ENCODE assay signal across 8 cellular contexts in genomic region chr1:145962157-145963102, GRCh38. TPM values are rescaled to one million over a fixed set of nuclear protein-coding genes. Genes with fewer than 3 reads are reported as not detected.
DNase-seq lines count a peak whose midpoint lies in the region; TF ChIP-seq lines count a peak whose summit lies in the region.

No MANE protein-coding gene starts in this region.

- H3K27me3 ChIP-seq in Karpas-422 (ENCODE audit: low read length) (no peaks in the 10 kb centered on the region), neuron (ENCODE audit: insufficient read depth, low read length) (no peaks in the 10 kb centered on the region)

- H3K27ac ChIP-seq in Karpas-422 (ENCODE audit: low read length), result peak overlapping the region; percentile 92

- H3K4me1 ChIP-seq in Karpas-422 (ENCODE audit: low read length) (peaks cover 59% of the 10 kb centered on the region), neuron (ENCODE audit: insufficient read depth, low read length) (peaks cover 48% of the 10 kb centered on the region)

- H3K9me3 ChIP-seq in Karpas-422 (ENCODE audit: low read length) (peaks cover 2% of the 10 kb centered on the region), neuron (ENCODE audit: low read length) (peaks cover 2% of the 10 kb centered on the region)

- H3K79me2 ChIP-seq in Karpas-422 (ENCODE audit: low read length), result peaks cover 35% of the 10 kb centered on the region

- no peaks in the 10 kb centered on the region for H3K9me2 ChIP-seq in Karpas-422 (replicated peaks; ENCODE audit: insufficient read depth, low read length)

- H4K20me1 ChIP-seq in Karpas-422 (ENCODE audit: insufficient read depth, low read depth, low read length), result no peaks in the 10 kb centered on the region

- no peak for TF ChIP-seq CTCF in fibroblast of pulmonary artery (IDR thresholded peaks at IDR 0.05; ENCODE audit: low read length, missing control alignments)

- H3K4me3 ChIP-seq in Karpas-422 (ENCODE audit: low read length), result peak overlapping the region; percentile 77
- H3K4me3 ChIP-seq in fibroblast of pulmonary artery (replicated peaks; ENCODE audit: low read depth, low read length), result peak overlapping the region; percentile 68
- H3K4me3 ChIP-seq in neuron (ENCODE audit: low read length), result peak overlapping the region; percentile 92

- H2AFZ ChIP-seq in Karpas-422 (ENCODE audit: low read length), result no peak overlapping the region
- H2AFZ ChIP-seq in neuron (ENCODE audit: low read depth, low read length), result no peak overlapping the region

- DNase-seq in Ammon's horn (ENCODE audit: low spot score) (peak; percentile 82), Karpas-422 (peak; percentile 85), fibroblast of pulmonary artery (ENCODE audit: low read depth) (no peak), NCI-H510A treated with DMSO at 0.1 percent for 48 hours (lab: John Stamatoyannopoulos, UW) (no peak), SW480 (ENCODE audit: low spot score) (no peak), glomerular visceral epithelial cell (ENCODE audit: extremely low spot score) (no peak)
- DNase-seq in activated T-cell treated with anti-CD3 and anti-CD28 coated beads, Interleukin-2, amount 50 U/mL, for 1 hour, result peak; percentile 50

- H3K9ac ChIP-seq in Karpas-422 (ENCODE audit: low read length), result peak overlapping the region; percentile 92

- H3K4me2 ChIP-seq in Karpas-422 (ENCODE audit: low read depth, low read length, poor library complexity, severe bottlenecking), result peak overlapping the region; percentile 94

- H3K36me3 ChIP-seq in Karpas-422 (ENCODE audit: insufficient read depth, low read length), result peaks cover 2% of the 10 kb centered on the region
- no peaks in the 10 kb centered on the region for H3K36me3 ChIP-seq in neuron (ENCODE audit: insufficient read depth, low read length)

RNA-seq across cellular contexts. Expression of gene ANKRD34A, which starts 1.9 kb away (rescaled TPM):
- total RNA-seq in Karpas-422 (2014; rRNA removed; shearing (Covaris generic); ENCODE audit: low replicate concordance), result 9.0 and 21.5 TPM in 2 replicates

RNA-seq across cellular contexts. Expression of gene POLR3GL, which starts 2.1 kb away (rescaled TPM):
- total RNA-seq in Karpas-422 (2014; rRNA removed; shearing (Covaris generic); ENCODE audit: low replicate concordance), result 34.7 and 42.3 TPM in 2 replicates

RNA-seq across cellular contexts. Expression of gene LIX1L, which starts 4.6 kb away (rescaled TPM):
- total RNA-seq in Karpas-422 (2014; rRNA removed; shearing (Covaris generic); ENCODE audit: low replicate concordance), result 35.8 and 49.4 TPM in 2 replicates

RNA-seq across cellular contexts. Expression of gene TXNIP, which starts 33.9 kb away (rescaled TPM):
- total RNA-seq in Karpas-422 (2014; rRNA removed; shearing (Covaris generic); ENCODE audit: low replicate concordance), result 130 and 269 TPM in 2 replicates

RNA-seq across cellular contexts. Expression of gene RBM8A, which starts 35.1 kb away (rescaled TPM):
- total RNA-seq in Karpas-422 (2014; rRNA removed; shearing (Covaris generic); ENCODE audit: low replicate concordance), result 130 and 214 TPM in 2 replicates

Comparison
In these comparisons a context has a peak if more than half of its experiments do, and no peak if none do; other contexts are left out.
1. DNase-seq: peak in Ammon's horn (single experiment), Karpas-422 (single experiment) and activated T-cell treated with anti-CD3 and anti-CD28 coated beads, Interleukin-2, amount 50 U/mL, for 1 hour (single experiment); none in fibroblast of pulmonary artery (single experiment), NCI-H510A treated with DMSO at 0.1 percent for 48 hours (single experiment), SW480 (single experiment) and glomerular visceral epithelial cell (single experiment).
2. Peak in every context shown above with its lines, with median percentiles within 50 percentile points of each other: H3K4me3 ChIP-seq.